ENCODE assay signal across 19 cellular contexts in the genomic region with DNA sequence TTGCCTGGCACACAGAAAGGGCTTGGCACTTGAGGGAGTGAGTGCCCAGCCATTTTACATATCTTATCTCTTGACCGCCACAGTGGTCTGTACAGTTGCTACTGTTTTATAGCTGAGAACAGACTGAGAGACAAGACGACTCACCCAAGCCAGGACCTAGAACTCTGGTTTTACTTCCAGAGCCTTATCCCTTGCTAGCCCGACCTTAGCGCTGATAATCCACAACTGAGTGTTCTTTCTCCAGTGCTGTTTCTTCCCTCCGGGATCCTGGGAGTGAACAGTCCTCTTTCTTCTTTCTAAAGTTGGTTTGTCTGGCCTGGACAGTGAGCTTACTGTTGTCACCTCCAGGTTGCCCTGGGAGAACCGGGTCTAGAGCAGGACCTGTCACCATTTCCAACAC. TPM values are rescaled to one million over a fixed set of nuclear protein-coding genes. Genes with fewer than 3 reads are reported as not detected.
DNase-seq lines count a peak whose midpoint lies in the region; ATAC-seq and TF ChIP-seq lines count a peak whose summit lies in the region.
"Had no signal": no experiment of that assay in that cellular context is flagged by ENCODE, and none has a peak within 500 bp of the region (broad histone marks: within the 10 kb centered on the region; RNA-seq: fewer than 3 reads in every experiment).

No MANE protein-coding gene starts in this region.

- no peaks in the 10 kb centered on the region for H3K9me3 Mint-ChIP-seq in activated naive CD4-positive, alpha-beta T cell treated with anti-CD3 and anti-CD28 coated beads, Interleukin-2, amount 50 U/mL, for 24 hours
- no peaks in the 10 kb centered on the region for H3K9me3 Mint-ChIP-seq in activated naive CD4-positive, alpha-beta T cell treated with anti-CD3 and anti-CD28 coated beads, Interleukin-2, amount 50 U/mL, for 72 hours
- H3K9me3 Mint-ChIP-seq: activated naive CD4-positive, alpha-beta T cell treated with anti-CD3 and anti-CD28 coated beads, Interleukin-2, amount 10 ng/mL, durations not matched to agents 7 days and 5 days; immature natural killer cell; T-cell had no signal

- no peaks in the 10 kb centered on the region for H3K27me3 Mint-ChIP-seq in activated naive CD4-positive, alpha-beta T cell treated with anti-CD3 and anti-CD28 coated beads, Interleukin-2, amount 50 U/mL, for 24 hours
- H3K27me3 Mint-ChIP-seq: activated naive CD4-positive, alpha-beta T cell treated with anti-CD3 and anti-CD28 coated beads, Interleukin-2, amount 10 ng/mL, durations not matched to agents 7 days and 5 days; T-cell had no signal

- intact Hi-C loops in sciatic nerve (cut with DNase I) = no loop called here

- TF ChIP-seq CTCF in VCaP (conservative IDR thresholded peaks at IDR 0.05) = no peak
- no peak for TF ChIP-seq CTCF in foreskin keratinocyte (conservative IDR thresholded peaks at IDR 0.05)
- no peak for TF ChIP-seq CTCF in suprapubic skin (IDR thresholded peaks at IDR 0.05)

- 80% methylated on average over 6 of the region's 6 CpGs for WGBS in suprapubic skin

- H3K27ac ChIP-seq in VCaP (peak overlapping the region; percentile 99), foreskin keratinocyte (peak overlapping the region; percentile 92), suprapubic skin (peak overlapping the region; percentile 82)

- no peak overlapping the region for H3K27ac Mint-ChIP-seq in activated naive CD4-positive, alpha-beta T cell treated with anti-CD3 and anti-CD28 coated beads, Interleukin-2, amount 50 U/mL, for 24 hours
- H3K27ac Mint-ChIP-seq in activated naive CD4-positive, alpha-beta T cell treated with anti-CD3 and anti-CD28 coated beads, Interleukin-2, amount 50 U/mL, for 72 hours = no peak overlapping the region

- H3K4me3 Mint-ChIP-seq in activated naive CD4-positive, alpha-beta T cell treated with anti-CD3 and anti-CD28 coated beads, Interleukin-2, amount 50 U/mL, for 24 hours = peak overlapping the region; percentile 24
- H3K4me3 Mint-ChIP-seq: activated naive CD4-positive, alpha-beta T cell treated with anti-CD3 and anti-CD28 coated beads, Interleukin-2, amount 10 ng/mL, durations not matched to agents 7 days and 5 days had no signal

- no peak for DNase-seq in activated naive CD4-positive, alpha-beta T cell treated with anti-CD3 and anti-CD28 coated beads, Interleukin-2, amount 50 U/mL, for 72 hours (ENCODE audit: low spot score in 2 of 2)
- DNase-seq in foreskin keratinocyte = no peak
- no peak for DNase-seq in suprapubic skin (ENCODE audit: low spot score in 2 of 2)
- no peak for DNase-seq in sciatic nerve (ENCODE audit: low spot score)
- DNase-seq in KG1 (lab: John Stamatoyannopoulos, UW) = no peak
- DNase-seq: activated naive CD4-positive, alpha-beta T cell treated with anti-CD3 and anti-CD28 coated beads, Interleukin-2, amount 10 ng/mL, durations not matched to agents 7 days and 5 days; dermis blood vessel endothelial cell; glutamatergic neuron; immature natural killer cell; NCI-H1694; NCI-H226; NK-92 treated with Interleukin-12 subunit alpha and Interleukin-12 subunit beta, amount 100 ng/mL, for 24 hours; T-cell had no signal

- H3K4me1 ChIP-seq in foreskin keratinocyte = peaks cover 16% of the 10 kb centered on the region
- H3K4me1 ChIP-seq in suprapubic skin = peaks cover 65% of the 10 kb centered on the region

- TF ChIP-seq EP300 in suprapubic skin (IDR thresholded peaks at IDR 0.05) = no peak

- peaks cover 63% of the 10 kb centered on the region for H3K4me1 Mint-ChIP-seq in activated naive CD4-positive, alpha-beta T cell treated with anti-CD3 and anti-CD28 coated beads, Interleukin-2, amount 50 U/mL, for 24 hours

- no peak overlapping the region for H3K4me3 ChIP-seq in suprapubic skin

- no peaks in the 10 kb centered on the region for H3K9me3 ChIP-seq in suprapubic skin

- H3K27me3 ChIP-seq in foreskin keratinocyte = no peaks in the 10 kb centered on the region
- H3K27me3 ChIP-seq in suprapubic skin = no peaks in the 10 kb centered on the region

- no peak for TF ChIP-seq POLR2A in suprapubic skin (IDR thresholded peaks at IDR 0.05)

- no peak for ATAC-seq in activated naive CD4-positive, alpha-beta T cell treated with anti-CD3 and anti-CD28 coated beads, Interleukin-2, amount 50 U/mL, for 72 hours
- no peak for ATAC-seq in foreskin keratinocyte
- no peak for ATAC-seq in HG03280 (IDR thresholded peaks at IDR 0.05; ENCODE audit: unreplicated experiment)
- ATAC-seq in sciatic nerve = no peak
- ATAC-seq: activated CD4-positive, CD25-positive, alpha-beta regulatory T cell treated with anti-CD3 and anti-CD28 coated beads, Interleukin-2, amount 50 U/mL, for 24 hours; esophagus mucosa; HCT116; T-cell had no signal

- no peaks in the 10 kb centered on the region for H3K36me3 Mint-ChIP-seq in activated naive CD4-positive, alpha-beta T cell treated with anti-CD3 and anti-CD28 coated beads, Interleukin-2, amount 50 U/mL, for 24 hours
- peaks cover 5 to 14% of the 10 kb centered on the region in 2 donors for H3K36me3 Mint-ChIP-seq in activated naive CD4-positive, alpha-beta T cell treated with anti-CD3 and anti-CD28 coated beads, Interleukin-2, amount 50 U/mL, for 72 hours

- H3K36me3 ChIP-seq in suprapubic skin = peaks cover 17% of the 10 kb centered on the region

RNA-seq across cellular contexts. Expression of a gene that starts 52.5 kb away (rescaled TPM):
- total RNA-seq in activated naive CD4-positive, alpha-beta T cell treated with anti-CD3 and anti-CD28 coated beads, Interleukin-2, amount 50 U/mL, for 72 hours = 10 to 100 TPM; 11.8 to 12.7 TPM
- total RNA-seq in foreskin keratinocyte (10.0 and 11.0 TPM in 2 replicates), suprapubic skin (10 to 100 TPM; 17.5 to 26.6 (median 23.9) TPM), sciatic nerve (14.8 TPM)
- polyA plus RNA-seq in foreskin keratinocyte = 5.1 and 5.5 TPM in 2 replicates
